ENCODE assay signal across 28 cellular contexts in the genomic region with DNA sequence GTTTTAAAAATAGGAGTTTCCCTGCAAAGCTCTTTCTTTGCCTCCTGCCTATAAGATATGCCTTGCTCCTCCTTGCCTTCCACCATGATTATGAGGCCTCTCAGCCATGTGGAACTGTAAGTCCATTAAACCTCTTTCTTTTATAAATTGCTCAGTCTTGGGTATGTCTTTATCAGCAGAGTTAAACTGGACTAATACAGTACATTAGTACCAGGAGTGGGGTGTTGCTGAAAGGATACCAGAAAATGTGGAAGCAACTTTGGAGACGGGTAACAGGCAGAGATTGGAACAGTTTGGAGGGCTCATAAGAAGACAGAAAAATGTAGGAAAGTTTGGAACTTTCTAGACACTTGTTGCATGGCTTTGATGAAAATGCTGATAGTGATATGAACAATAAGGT.
"Had no signal": no experiment of that assay in that cellular context is flagged by ENCODE, and none has a peak within 500 bp of the region (broad histone marks: within the 10 kb centered on the region; RNA-seq: fewer than 3 reads in every experiment).

No MANE protein-coding gene starts in this region.

- H3K36me3 ChIP-seq: colonic mucosa, esophagus muscularis mucosa, esophagus squamous epithelium, gastrocnemius medialis, gastroesophageal sphincter, heart left ventricle, heart right ventricle had no signal

- H3K27me3 ChIP-seq: colonic mucosa, dorsolateral prefrontal cortex, esophagus muscularis mucosa, esophagus squamous epithelium, foreskin keratinocyte, gastrocnemius medialis, gastroesophageal sphincter, heart left ventricle, heart right ventricle, hepatocyte had no signal

- ATAC-seq: effector memory CD8-positive, alpha-beta T cell; esophagus mucosa; foreskin keratinocyte; gastrocnemius medialis; gastroesophageal sphincter; heart left ventricle; heart right ventricle had no signal

- H3K4me1 ChIP-seq: colonic mucosa, esophagus muscularis mucosa, foreskin keratinocyte, gastrocnemius medialis, gastroesophageal sphincter, heart left ventricle, heart right ventricle had no signal

- DNase-seq: colonic mucosa; cortex of kidney; dermis blood vessel endothelial cell; dorsolateral prefrontal cortex; effector CD4-positive, alpha-beta T cell; effector CD8-positive, alpha-beta T cell; effector memory CD4-positive, alpha-beta T cell; effector memory CD8-positive, alpha-beta T cell; endodermal cell; erythroblast; esophagus squamous epithelium; foreskin fibroblast; foreskin keratinocyte; foreskin melanocyte; gastrocnemius medialis; glutamatergic neuron; head of caudate nucleus; heart left ventricle; heart right ventricle had no signal

- H3K4me2 ChIP-seq: hepatocyte had no signal

- H3K27ac ChIP-seq: colonic mucosa, coronary artery, dorsolateral prefrontal cortex, epithelial cell of prostate, esophagus muscularis mucosa, esophagus squamous epithelium, foreskin keratinocyte, gastrocnemius medialis, gastroesophageal sphincter, heart left ventricle, heart right ventricle, hepatocyte had no signal

- FAIRE-seq: colon, endometrium, endothelial cell of umbilical vein had no signal

- H3K4me3 ChIP-seq: colonic mucosa, coronary artery, dorsolateral prefrontal cortex, esophagus muscularis mucosa, esophagus squamous epithelium, gastrocnemius medialis, gastroesophageal sphincter, heart left ventricle, heart right ventricle, hepatocyte had no signal

- H3K79me2 ChIP-seq: hepatocyte had no signal

- H3K9me3 ChIP-seq: colonic mucosa, gastrocnemius medialis had no signal

- H2AFZ ChIP-seq: hepatocyte had no signal
